23 cellular contexts compared by ENCODE assay signal in genomic region chr20:15195378-15195777, GRCh38.
DNase-seq lines count a peak whose midpoint lies in the region; ATAC-seq and TF ChIP-seq lines count a peak whose summit lies in the region.
"Had no signal": no experiment of that assay in that cellular context is flagged by ENCODE, and none has a peak within 500 bp of the region (broad histone marks: within the 10 kb centered on the region; RNA-seq: fewer than 3 reads in every experiment).

No MANE protein-coding gene starts in this region.

- H3K27ac Mint-ChIP-seq in WTC11 = no peak overlapping the region
- H3K27ac Mint-ChIP-seq: CD8-positive, alpha-beta memory T cell had no signal

- H3K36me3 Mint-ChIP-seq in WTC11 = no peaks in the 10 kb centered on the region
- H3K36me3 Mint-ChIP-seq: CD8-positive, alpha-beta memory T cell had no signal

- peaks cover 92% of the 10 kb centered on the region for H3K4me1 ChIP-seq in DOHH2 (ENCODE audit: control insufficient read depth, low read length)
- H3K4me1 ChIP-seq: SJSA1 had no signal

- POLR2A ChIA-PET in WTC11 (lab: Charles Lee) = no interaction called here

- no peaks in the 10 kb centered on the region for H4K20me1 ChIP-seq in DOHH2 (ENCODE audit: control insufficient read depth, insufficient read depth, low read depth, low read length)

- peak; percentile 46 for DNase-seq in LHCN-M2 (ENCODE audit: low read depth)
- peak; percentile 11 for DNase-seq in amniotic epithelial cell (ENCODE audit: low read depth)
- DNase-seq in renal cortical epithelial cell (ENCODE audit: low read depth) = peak; percentile 18
- no peak for DNase-seq in putamen (ENCODE audit: low spot score)
- no peak for DNase-seq in WTC11 (ENCODE audit: low spot score)
- no peak for DNase-seq in activated effector memory CD4-positive, alpha-beta T cell treated with Interleukin-2 at 50 U/mL for 16 hours
- DNase-seq: AML-193; CD8-positive, alpha-beta memory T cell; DMS 273 treated with DMSO at 0.1 percent for 48 hours; DMS79; GF-D8; MV-4-11; NCI-H1105 treated with DMSO at 0.1 percent for 48 hours; NCI-H146; NCI-H1930; NCI-H2107; NCI-H526 treated with DMSO at 0.1 percent for 48 hours; Right ventricle myocardium superior; RPMI8226; T-helper 1 cell had no signal

- TF ChIP-seq CTCF in DOHH2 (IDR thresholded peaks at IDR 0.05; ENCODE audit: low read depth, low read length, poor library complexity, severe bottlenecking) = no peak
- TF ChIP-seq CTCF in WTC11 (IDR thresholded peaks at IDR 0.05) = no peak

- H3K4me2 ChIP-seq in DOHH2 (ENCODE audit: low read length) = peak overlapping the region; percentile 57

- H3K9me2 ChIP-seq in DOHH2 (replicated peaks; ENCODE audit: control insufficient read depth, low read length) = no peaks in the 10 kb centered on the region

- no peaks in the 10 kb centered on the region for H3K79me2 ChIP-seq in DOHH2 (ENCODE audit: control insufficient read depth, low read length)

- H3K27me3 Mint-ChIP-seq in WTC11 (ENCODE audit: low read depth) = no peaks in the 10 kb centered on the region
- H3K27me3 Mint-ChIP-seq: CD8-positive, alpha-beta memory T cell had no signal

- no peaks in the 10 kb centered on the region for H3K27me3 ChIP-seq in DOHH2 (ENCODE audit: control insufficient read depth, low read length)
- H3K27me3 ChIP-seq: SJSA1 had no signal

- H3K4me1 Mint-ChIP-seq in WTC11 = peaks cover 15% of the 10 kb centered on the region
- H3K4me1 Mint-ChIP-seq: CD8-positive, alpha-beta memory T cell had no signal

- no peak overlapping the region for H3K4me3 Mint-ChIP-seq in WTC11
- H3K4me3 Mint-ChIP-seq: CD8-positive, alpha-beta memory T cell had no signal

- CTCF ChIA-PET in WTC11 (lab: Charles Lee) = no interaction called here

- H3K9me3 Mint-ChIP-seq in WTC11 = no peaks in the 10 kb centered on the region

- peaks cover 19% of the 10 kb centered on the region for H3F3A ChIP-seq in DOHH2 (ENCODE audit: control insufficient read depth, insufficient read depth)

- H3K27ac ChIP-seq in DOHH2 (ENCODE audit: low read depth, low read length) = peak overlapping the region; percentile 96
- H3K27ac ChIP-seq: C4-2B, SJSA1 had no signal

- H3K4me3 ChIP-seq in DOHH2 (ENCODE audit: low read length) = peak overlapping the region; percentile 43
- H3K4me3 ChIP-seq: SJSA1 had no signal

- no peak for ATAC-seq in WTC11

- H3K36me3 ChIP-seq in DOHH2 (ENCODE audit: control insufficient read depth, low read length) = no peaks in the 10 kb centered on the region
- H3K36me3 ChIP-seq: SJSA1 had no signal

- no peaks in the 10 kb centered on the region for H3K9me3 ChIP-seq in DOHH2 (ENCODE audit: control insufficient read depth, insufficient read depth, low read length)

TF ChIP-seq in WTC11, 78 proteins besides CTCF, POLR2A, EP300 and RAD21:
- TF ChIP-seq FOXP1 (CRISPR knock-in tag; IDR thresholded peaks at IDR 0.05; ENCODE audit: borderline replicate concordance) = no peak
- TF ChIP-seq FOXK1 (CRISPR knock-in tag; IDR thresholded peaks at IDR 0.05) = no peak
- no peak for TF ChIP-seq ZNF532 (CRISPR knock-in tag; IDR thresholded peaks at IDR 0.05; ENCODE audit: borderline replicate concordance)
- no peak for TF ChIP-seq USF2 (CRISPR knock-in tag; IDR thresholded peaks at IDR 0.05)
- TF ChIP-seq ZNF219 (CRISPR knock-in tag; IDR thresholded peaks at IDR 0.05; ENCODE audit: borderline replicate concordance) = no peak
- no peak for TF ChIP-seq SP1 (CRISPR knock-in tag; conservative IDR thresholded peaks at IDR 0.05)
- TF ChIP-seq ATF3 (CRISPR knock-in tag; conservative IDR thresholded peaks at IDR 0.05) = no peak

Comparison
In these comparisons a context has a peak if more than half of its experiments do, and no peak if none do; other contexts are left out.
1. DNase-seq: peak in LHCN-M2 (single experiment), amniotic epithelial cell (single experiment) and renal cortical epithelial cell (single experiment); none in putamen (single experiment), WTC11 (single experiment) and activated effector memory CD4-positive, alpha-beta T cell treated with Interleukin-2 at 50 U/mL for 16 hours (single experiment).